1 cellular context compared by ENCODE assay signal in genomic region chr6:31738048-31738979, GRCh38.
TF ChIP-seq lines count a peak whose summit lies in the region.

No MANE protein-coding gene starts in this region.

TF ChIP-seq in GM12878, 131 proteins besides CTCF, POLR2A, EP300 and RAD21 (continued from another document and continues in another):
- TF ChIP-seq ZNF687 (IDR thresholded peaks at IDR 0.05), result no peak
- no peak for TF ChIP-seq BCL3 (IDR thresholded peaks at IDR 0.05; ENCODE audit: borderline replicate concordance, insufficient read depth, low read depth, low read length, poor library complexity, severe bottlenecking)
- no peak for TF ChIP-seq BCLAF1 (IDR thresholded peaks at IDR 0.05)
- TF ChIP-seq E4F1 (IDR thresholded peaks at IDR 0.05; ENCODE audit: borderline replicate concordance, partially characterized antibody), result no peak
- TF ChIP-seq NFYA (IDR thresholded peaks at IDR 0.05; ENCODE audit: borderline replicate concordance, low read depth, low read length), result no peak
- no peak for TF ChIP-seq ATF2 (IDR thresholded peaks at IDR 0.05; ENCODE audit: low read length)
- TF ChIP-seq RBBP5 (conservative IDR thresholded peaks at IDR 0.05), result no peak
- TF ChIP-seq MYB (IDR thresholded peaks at IDR 0.05; ENCODE audit: borderline replicate concordance, low read depth, low read length), result peak; percentile 89
- no peak for TF ChIP-seq RFX5 (IDR thresholded peaks at IDR 0.05; ENCODE audit: low read depth, low read length)
- no peak for TF ChIP-seq SUPT20H (IDR thresholded peaks at IDR 0.05; ENCODE audit: borderline replicate concordance, control insufficient read depth, low read depth, low read length)
- TF ChIP-seq RUNX3 (IDR thresholded peaks at IDR 0.05; ENCODE audit: low read length), result no peak
- peak; percentile 59 for TF ChIP-seq MTA2 (IDR thresholded peaks at IDR 0.05; ENCODE audit: low read depth)
- TF ChIP-seq SREBF2 (IDR thresholded peaks at IDR 0.05; ENCODE audit: low read length), result no peak
- TF ChIP-seq WRNIP1 (IDR thresholded peaks at IDR 0.05; ENCODE audit: borderline replicate concordance, low read depth, low read length), result 0 out of 2 replicates have a peak, but pooled peaks have one; percentile 31
- no peak for TF ChIP-seq HDAC2 (IDR thresholded peaks at IDR 0.05)
- no peak for TF ChIP-seq ZSCAN29 (IDR thresholded peaks at IDR 0.05)
- no peak for TF ChIP-seq NFXL1 (IDR thresholded peaks at IDR 0.05; ENCODE audit: borderline replicate concordance)
- TF ChIP-seq HCFC1 (IDR thresholded peaks at IDR 0.05; ENCODE audit: low read length), result no peak
- TF ChIP-seq FOXM1 (IDR thresholded peaks at IDR 0.05; ENCODE audit: low read depth, low read length), result no peak
- peak; percentile 71 for TF ChIP-seq SPI1 (IDR thresholded peaks at IDR 0.05; ENCODE audit: borderline replicate concordance, insufficient read depth, low read depth, low read length)
- no peak for TF ChIP-seq NR2C2 (IDR thresholded peaks at IDR 0.05; ENCODE audit: borderline replicate concordance, control insufficient read depth, insufficient read length, low read depth)
- TF ChIP-seq CBFB (IDR thresholded peaks at IDR 0.05; ENCODE audit: low read depth), result peak; percentile 73
- no peak for TF ChIP-seq NKRF (conservative IDR thresholded peaks at IDR 0.05)
- no peak for TF ChIP-seq CUX1 (IDR thresholded peaks at IDR 0.05; ENCODE audit: insufficient replicate concordance, low read depth, low read length)
- 0 out of 2 replicates have a peak, but pooled peaks have one; percentile 11 for TF ChIP-seq SMC3 (IDR thresholded peaks at IDR 0.05; ENCODE audit: borderline replicate concordance, low read length)
- TF ChIP-seq CREM (IDR thresholded peaks at IDR 0.05; ENCODE audit: low read depth), result peak; percentile 82
- no peak for TF ChIP-seq USF1 (IDR thresholded peaks at IDR 0.05; ENCODE audit: borderline replicate concordance, extremely low read length, insufficient read depth, low read depth, low read length)
- peak; percentile 94 for TF ChIP-seq ATF7 (IDR thresholded peaks at IDR 0.05; ENCODE audit: low read depth)
- peak; percentile 16; the same call in 1 of the 2 replicates for TF ChIP-seq HDGF (IDR thresholded peaks at IDR 0.05)
- peak in 1 of 2 experiments; percentile 94; a peak in 2 of 4 replicates for TF ChIP-seq ETV6 (conservative IDR thresholded peaks at IDR 0.05 in 1 of 2, IDR thresholded peaks at IDR 0.05 in 1 of 2; ENCODE audit: borderline replicate concordance in 1 of 2, low read depth in 1 of 2)
- TF ChIP-seq ELK1 (IDR thresholded peaks at IDR 0.05; ENCODE audit: low read depth, low read length), result no peak
- peak; percentile 84 for TF ChIP-seq SMARCA5 (IDR thresholded peaks at IDR 0.05)
- peak; percentile 90 for TF ChIP-seq ZNF24 (IDR thresholded peaks at IDR 0.05)
- no peak for TF ChIP-seq HDAC6 (IDR thresholded peaks at IDR 0.05; ENCODE audit: unreplicated experiment)
- TF ChIP-seq FOS (IDR thresholded peaks at IDR 0.05; ENCODE audit: borderline replicate concordance, extremely low read depth, insufficient read length), result no peak
- no peak for TF ChIP-seq SRF (IDR thresholded peaks at IDR 0.05; ENCODE audit: low read depth in 2 of 2, low read length in 2 of 2)
